Comparison of ENCODE assay signal across 1 cellular context in genomic region chr6:85641916-85642773, GRCh38.
A peak's percentile ranks its signal among the peaks of the same experiment; 100 is the strongest.
TF ChIP-seq lines count a peak whose summit lies in the region.

No MANE protein-coding gene starts in this region.

TF ChIP-seq in GM12878, 131 proteins besides CTCF, POLR2A, EP300 and RAD21 (continued from another document and continues in another):
- TF ChIP-seq PKNOX1 (IDR thresholded peaks at IDR 0.05) (no peak), CBX3 (IDR thresholded peaks at IDR 0.05; ENCODE audit: borderline replicate concordance, low read depth) (no peak), ZSCAN29 (IDR thresholded peaks at IDR 0.05) (no peak), NFYA (IDR thresholded peaks at IDR 0.05; ENCODE audit: borderline replicate concordance, low read depth, low read length) (no peak), PAX5 (IDR thresholded peaks at IDR 0.05; ENCODE audit: borderline replicate concordance, low read depth, low read length) (no peak), NRF1 (conservative IDR thresholded peaks at IDR 0.05; ENCODE audit: low read depth, low read length) (no peak), SKIL (IDR thresholded peaks at IDR 0.05; ENCODE audit: low read depth, poor library complexity, severe bottlenecking) (no peak), TCF12 (IDR thresholded peaks at IDR 0.05; ENCODE audit: low read depth, low read length) (no peak), NBN (IDR thresholded peaks at IDR 0.05) (no peak), PAX8 (IDR thresholded peaks at IDR 0.05) (no peak), ESRRA (IDR thresholded peaks at IDR 0.05; ENCODE audit: low read length) (no peak), HSF1 (IDR thresholded peaks at IDR 0.05; ENCODE audit: low read depth, low read length) (no peak), MYC (IDR thresholded peaks at IDR 0.05; ENCODE audit: insufficient read depth, insufficient read length, insufficient replicate concordance, low read length, severe bottlenecking) (peak; percentile 35), USF1 (IDR thresholded peaks at IDR 0.05; ENCODE audit: borderline replicate concordance, extremely low read length, insufficient read depth, low read depth, low read length) (no peak), YY1 (IDR thresholded peaks at IDR 0.05; ENCODE audit: low read depth, low read length) (no peak), TBL1XR1 (IDR thresholded peaks at IDR 0.05; ENCODE audit: low read depth, low read length) (no peak), ASH2L (IDR thresholded peaks at IDR 0.05; ENCODE audit: borderline replicate concordance, low read depth) (no peak), ATF2 (IDR thresholded peaks at IDR 0.05; ENCODE audit: low read length) (no peak), ZNF217 (IDR thresholded peaks at IDR 0.05) (no peak), CEBPZ (IDR thresholded peaks at IDR 0.05; ENCODE audit: low read depth, low read length) (no peak), TCF3 (IDR thresholded peaks at IDR 0.05; ENCODE audit: borderline replicate concordance, insufficient read depth, low read depth, low read length) (no peak), MEF2B (IDR thresholded peaks at IDR 0.05; ENCODE audit: partially characterized antibody, poor library complexity, severe bottlenecking) (no peak), SUZ12 (IDR thresholded peaks at IDR 0.05; ENCODE audit: unreplicated experiment) (no peak), NR2F1 (conservative IDR thresholded peaks at IDR 0.05) (0 out of 2 replicates have a peak, but pooled peaks have one; percentile 12), NR2C2 (IDR thresholded peaks at IDR 0.05; ENCODE audit: borderline replicate concordance, control insufficient read depth, insufficient read length, low read depth) (no peak), JUND (IDR thresholded peaks at IDR 0.05; ENCODE audit: low read depth, low read length) (no peak), ZNF687 (IDR thresholded peaks at IDR 0.05) (no peak), ZNF207 (IDR thresholded peaks at IDR 0.05; ENCODE audit: borderline replicate concordance) (no peak), BCL11A (IDR thresholded peaks at IDR 0.05; ENCODE audit: low read depth, low read length) (no peak), SMARCA5 (IDR thresholded peaks at IDR 0.05) (no peak), HDAC2 (IDR thresholded peaks at IDR 0.05) (no peak), SMC3 (IDR thresholded peaks at IDR 0.05; ENCODE audit: borderline replicate concordance, low read length) (no peak), FOS (IDR thresholded peaks at IDR 0.05; ENCODE audit: borderline replicate concordance, extremely low read depth, insufficient read length) (no peak), RELA (IDR thresholded peaks at IDR 0.05; ENCODE audit: borderline replicate concordance, partially characterized antibody) (no peak), E4F1 (IDR thresholded peaks at IDR 0.05; ENCODE audit: borderline replicate concordance, partially characterized antibody) (no peak), HDGF (IDR thresholded peaks at IDR 0.05) (no peak), STAT3 (IDR thresholded peaks at IDR 0.05; ENCODE audit: low read depth, low read length) (no peak), REST (IDR thresholded peaks at IDR 0.05; ENCODE audit: low read depth, low read length) (no peak), RUNX3 (IDR thresholded peaks at IDR 0.05; ENCODE audit: low read length) (peak; percentile 11; the same call in 1 of the 2 replicates), SRF (IDR thresholded peaks at IDR 0.05; ENCODE audit: low read depth in 2 of 2, low read length in 2 of 2) (no peak)
